Comparison of ENCODE assay signal across 1 cellular context in genomic region chr6:156853733-156854132, GRCh38.
TF ChIP-seq lines count a peak whose summit lies in the region.

No MANE protein-coding gene starts in this region.

TF ChIP-seq in WTC11, 78 proteins besides CTCF, POLR2A, EP300 and RAD21:
- TF ChIP-seq CBFB (CRISPR knock-in tag; IDR thresholded peaks at IDR 0.05; ENCODE audit: low read depth) (no peak), ZNF232 (CRISPR knock-in tag; IDR thresholded peaks at IDR 0.05) (no peak), ZNF121 (CRISPR knock-in tag; IDR thresholded peaks at IDR 0.05) (peak; percentile 99)
